Comparison of ENCODE assay signal across 1 cellular context in the genomic region with DNA sequence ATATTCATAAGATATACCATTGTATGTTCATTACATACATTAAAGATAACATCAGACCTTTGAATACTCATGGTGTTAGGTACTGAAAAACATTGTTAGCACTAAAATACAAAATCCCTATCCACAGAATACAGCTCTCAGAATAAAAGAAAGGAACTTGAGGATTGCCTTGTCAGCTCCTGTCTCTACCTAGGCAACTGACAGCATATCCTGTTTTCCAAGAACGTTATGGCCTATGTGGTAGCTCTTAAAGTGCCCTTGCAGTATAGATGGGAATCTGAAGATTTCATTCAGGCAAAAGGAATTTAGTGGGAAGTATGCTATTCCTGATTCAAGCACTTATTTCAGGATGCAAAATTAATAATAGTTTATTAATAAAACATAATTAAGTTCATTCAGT.
TF ChIP-seq lines count a peak whose summit lies in the region.

No MANE protein-coding gene starts in this region.

TF ChIP-seq in HCT116, 20 proteins besides CTCF, POLR2A, EP300 and RAD21:
- TF ChIP-seq SP1 (IDR thresholded peaks at IDR 0.05; ENCODE audit: low read depth), result no peak
- TF ChIP-seq CEBPB (IDR thresholded peaks at IDR 0.05; ENCODE audit: low read depth), result no peak
